In genomic region chr12:53159195-53159834, GRCh38 we compare ENCODE assay signal across 8 cellular contexts. TPM values are rescaled to one million over a fixed set of nuclear protein-coding genes. Genes with fewer than 3 reads are reported as not detected.
DNase-seq lines count a peak whose midpoint lies in the region; ATAC-seq and TF ChIP-seq lines count a peak whose summit lies in the region.

No MANE protein-coding gene starts in this region.

- peak overlapping the region; percentile 57 for H3K4me2 ChIP-seq in DND-41 (ENCODE audit: insufficient read depth, low read length)

- H3K9ac ChIP-seq in DND-41 (ENCODE audit: low read depth, low read length) = peak overlapping the region; percentile 35
- no peak overlapping the region for H3K9ac ChIP-seq in rectal smooth muscle tissue (ENCODE audit: low read length)

- POLR2A ChIA-PET in HEK293T (lab: Yijun Ruan, JAX) = interaction anchor here (0.7 to 3.7 kb wide), 10 partner anchors 12 to 266 kb away, joined by 3 to 27 read pairs (median 4); partner anchors contain the start of genes CSAD, PFDN5, SPRYD3 and ZNF740

- CTCF ChIA-PET in HEK293T (lab: Yijun Ruan, JAX) = interaction anchor here (0.6 to 3.5 kb wide), 23 partner anchors 9 to 361 kb away, joined by 3 to 21 read pairs (median 4); partner anchors contain the start of genes AAAS, MYG1 and SOAT2

- H3K79me2 ChIP-seq in DND-41 (ENCODE audit: insufficient read depth, low read length) = no peaks in the 10 kb centered on the region

- H3K4me3 Mint-ChIP-seq in activated naive CD8-positive, alpha-beta T cell treated with anti-CD3 and anti-CD28 coated beads for 36 hours = peak overlapping the region; percentile 27

- peak; percentile 100 for TF ChIP-seq CTCF in DND-41 (IDR thresholded peaks at IDR 0.05; ENCODE audit: borderline replicate concordance, extremely low read depth, low read length, poor library complexity, severe bottlenecking)

- peak overlapping the region; percentile 95 for H2AFZ ChIP-seq in DND-41 (ENCODE audit: low read depth, low read length)

- DNase-seq in DND-41 = peak; percentile 87
- DNase-seq in HEK293T (ENCODE audit: extremely low spot score) = peak; percentile 94
- DNase-seq in NCI-H1436 (lab: John Stamatoyannopoulos, UW) = peak; percentile 38
- DNase-seq in SW480 (ENCODE audit: low spot score) = peak; percentile 83
- peak; percentile 87 for DNase-seq in activated naive CD8-positive, alpha-beta T cell treated with anti-CD3 and anti-CD28 coated beads for 36 hours
- peak; percentile 84 for DNase-seq in left cardiac atrium

- H3K27me3 ChIP-seq in DND-41 (ENCODE audit: insufficient read depth, low read length, poor library complexity) = no peaks in the 10 kb centered on the region
- no peaks in the 10 kb centered on the region for H3K27me3 ChIP-seq in rectal smooth muscle tissue (ENCODE audit: control insufficient read depth, insufficient read depth, low read length)

- no peaks in the 10 kb centered on the region for H3K9me3 ChIP-seq in DND-41 (ENCODE audit: insufficient read depth, low read length, severe bottlenecking)

- ATAC-seq in DND-41 (ENCODE audit: insufficient read depth, low read depth) (peak; percentile 98), left cardiac atrium (peak; percentile 88 to 91), HG02884 (IDR thresholded peaks at IDR 0.05; ENCODE audit: unreplicated experiment) (no peak)

- H3K4me1 Mint-ChIP-seq in activated naive CD8-positive, alpha-beta T cell treated with anti-CD3 and anti-CD28 coated beads for 36 hours = peaks cover 6% of the 10 kb centered on the region

- H3K9me3 Mint-ChIP-seq in activated naive CD8-positive, alpha-beta T cell treated with anti-CD3 and anti-CD28 coated beads for 36 hours = no peaks in the 10 kb centered on the region

- peak overlapping the region; percentile 70 for H3K27ac ChIP-seq in DND-41 (ENCODE audit: low read length)
- H3K27ac ChIP-seq in rectal smooth muscle tissue (ENCODE audit: low read depth, low read length) = no peak overlapping the region

- H3K36me3 Mint-ChIP-seq in activated naive CD8-positive, alpha-beta T cell treated with anti-CD3 and anti-CD28 coated beads for 36 hours = peaks cover 2% of the 10 kb centered on the region

- H3K27ac Mint-ChIP-seq in activated naive CD8-positive, alpha-beta T cell treated with anti-CD3 and anti-CD28 coated beads for 36 hours = peak overlapping the region; percentile 75

- H3K36me3 ChIP-seq in DND-41 (ENCODE audit: insufficient read depth, low read length) (no peaks in the 10 kb centered on the region), rectal smooth muscle tissue (ENCODE audit: control insufficient read depth, insufficient read depth, low read length) (no peaks in the 10 kb centered on the region)

- H4K20me1 ChIP-seq in DND-41 (ENCODE audit: insufficient read depth, low read length) = no peaks in the 10 kb centered on the region

- H3K4me1 ChIP-seq in DND-41 (ENCODE audit: insufficient read depth, low read length) = peaks cover 9% of the 10 kb centered on the region
- H3K4me1 ChIP-seq in rectal smooth muscle tissue (ENCODE audit: control insufficient read depth, insufficient read depth, low read length) = peaks cover 2% of the 10 kb centered on the region

- H3K27me3 Mint-ChIP-seq in activated naive CD8-positive, alpha-beta T cell treated with anti-CD3 and anti-CD28 coated beads for 36 hours = no peaks in the 10 kb centered on the region

- H3K4me3 ChIP-seq in DND-41 (ENCODE audit: low read depth in 1 of 2, low read length in 2 of 2) = peak overlapping the region in 1 of 2 experiments; percentile 34; a peak in 2 of 4 replicates
- H3K4me3 ChIP-seq in rectal smooth muscle tissue (ENCODE audit: low read length) = peak overlapping the region; percentile 19

- intact Hi-C loops in left cardiac atrium (cut with DNase I) = loop anchor here (2.0 to 5.0 kb wide), 2 partner anchors 37 to 38 kb away; no protein-coding TSS in a partner anchor

TF ChIP-seq in HEK293T, 16 proteins besides CTCF, POLR2A, EP300 and RAD21:
- no peak for TF ChIP-seq LEF1 (IDR thresholded peaks at IDR 0.05; ENCODE audit: borderline replicate concordance)
- TF ChIP-seq BHLHE40 (IDR thresholded peaks at IDR 0.05; ENCODE audit: borderline replicate concordance) = no peak
- TF ChIP-seq ARNT (IDR thresholded peaks at IDR 0.05) = no peak
- TF ChIP-seq NFRKB (IDR thresholded peaks at IDR 0.05) = no peak
- no peak for TF ChIP-seq TARDBP (IDR thresholded peaks at IDR 0.05)
- no peak; the same call in 1 of the 2 replicates for TF ChIP-seq L3MBTL2 (conservative IDR thresholded peaks at IDR 0.05)
- TF ChIP-seq FOXM1 (IDR thresholded peaks at IDR 0.05; ENCODE audit: borderline replicate concordance) = no peak
- TF ChIP-seq HDGF (IDR thresholded peaks at IDR 0.05; ENCODE audit: borderline replicate concordance) = no peak
- TF ChIP-seq ZNF384 (IDR thresholded peaks at IDR 0.05) = no peak
- TF ChIP-seq CTBP1 (IDR thresholded peaks at IDR 0.05; ENCODE audit: borderline replicate concordance) = no peak
- TF ChIP-seq ELF4 (IDR thresholded peaks at IDR 0.05) = no peak
- no peak for TF ChIP-seq SP1 (IDR thresholded peaks at IDR 0.05)

RNA-seq across cellular contexts. Expression of gene ZNF740, which starts 21.2 kb away (rescaled TPM):
- total RNA-seq in activated naive CD8-positive, alpha-beta T cell treated with anti-CD3 and anti-CD28 coated beads for 36 hours = 10 to 100 TPM; 34.9 to 42.8 TPM
- 10 to 100 TPM; 19.0 to 20.0 TPM for total RNA-seq in left cardiac atrium

RNA-seq across cellular contexts. Expression of gene CSAD, which starts 21.4 kb away (rescaled TPM):
- total RNA-seq in activated naive CD8-positive, alpha-beta T cell treated with anti-CD3 and anti-CD28 coated beads for 36 hours = 10 to 100 TPM; 11.8 to 11.9 TPM
- 10 to 100 TPM; 16.8 to 19.7 TPM for total RNA-seq in left cardiac atrium

RNA-seq across cellular contexts. Expression of gene ITGB7, which starts 47.7 kb away (rescaled TPM):
- 100 to 1,000 TPM; 102 to 105 TPM for total RNA-seq in activated naive CD8-positive, alpha-beta T cell treated with anti-CD3 and anti-CD28 coated beads for 36 hours
- total RNA-seq in left cardiac atrium = 1 to 10 TPM in 1 of 2 donors, under 1 TPM in 1; 0.81 to 2.1 TPM

RNA-seq across cellular contexts. Expression of gene SOAT2, which starts 56.0 kb away (rescaled TPM):
- total RNA-seq in activated naive CD8-positive, alpha-beta T cell treated with anti-CD3 and anti-CD28 coated beads for 36 hours = 1 to 10 TPM; 3.1 to 3.8 TPM
- not detected for total RNA-seq in left cardiac atrium

Comparison
In these comparisons a context has a peak if more than half of its experiments do, and no peak if none do; other contexts are left out.
1. DNase-seq: peak in every context shown above with its lines; median percentile 94 in HEK293T; 87 in DND-41; 87 in activated naive CD8-positive, alpha-beta T cell treated with anti-CD3 and anti-CD28 coated beads for 36 hours; 84 in left cardiac atrium; 83 in SW480; 38 in NCI-H1436.
2. RNA of gene ITGB7, which starts 47.7 kb away (total RNA-seq): 102 to 105 TPM in activated naive CD8-positive, alpha-beta T cell treated with anti-CD3 and anti-CD28 coated beads for 36 hours; 0.81 to 2.1 TPM in left cardiac atrium; every median in the first group is over 10 times any median in the second.